Comparison of ENCODE assay signal across 23 cellular contexts in genomic region chr21:46410516-46410915, GRCh38.
"Had no signal": no experiment of that assay in that cellular context is flagged by ENCODE, and none has a peak within 500 bp of the region (broad histone marks: within the 10 kb centered on the region; RNA-seq: fewer than 3 reads in every experiment).

No MANE protein-coding gene starts in this region.

- DNase-seq: activated CD4-positive, alpha-beta memory T cell treated with anti-CD3 and anti-CD28 coated beads for 36 hours; activated CD4-positive, alpha-beta T cell treated with anti-CD3 and anti-CD28 coated beads for 4 hours; activated CD4-positive, CD25-positive, alpha-beta regulatory T cell; activated effector memory CD4-positive, alpha-beta T cell treated with Interleukin-2 at 50 U/mL for 16 hours; activated naive CD4-positive, alpha-beta T cell treated with anti-CD3 and anti-CD28 coated beads, Interleukin-2, amount 50 U/mL, for 16 hours; activated naive CD8-positive, alpha-beta T cell treated with anti-CD3 and anti-CD28 coated beads, Interleukin-2, amount 50 U/mL, for 24 hours; activated T-cell treated with anti-CD3 and anti-CD28 coated beads, Interleukin-2, amount 50 U/mL, for 72 hours; dermis blood vessel endothelial cell; effector CD8-positive, alpha-beta T cell; hypothalamus; small intestine; stimulated activated CD4-positive, alpha-beta T cell treated with anti-CD3 and anti-CD28 coated beads, Interleukin-2, amount 100 ng/mL, for 24 hours; stimulated activated naive CD8-positive, alpha-beta T cell treated with anti-CD3 and anti-CD28 coated beads, Interleukin-15, amount 100 ng/mL, for 72 hours; SW 1271; T-helper 17 cell; tibial artery had no signal

- H3K27me3 Mint-ChIP-seq: activated CD4-positive, alpha-beta memory T cell treated with anti-CD3 and anti-CD28 coated beads for 36 hours; activated naive CD8-positive, alpha-beta T cell treated with anti-CD3 and anti-CD28 coated beads, Interleukin-2, amount 50 U/mL, for 24 hours; naive thymus-derived CD8-positive, alpha-beta T cell; stimulated activated naive CD8-positive, alpha-beta T cell treated with anti-CD3 and anti-CD28 coated beads, Interleukin-15, amount 100 ng/mL, for 72 hours; T-helper 17 cell had no signal

- H3K4me3 Mint-ChIP-seq: activated CD4-positive, alpha-beta memory T cell treated with anti-CD3 and anti-CD28 coated beads for 36 hours; activated naive CD8-positive, alpha-beta T cell treated with anti-CD3 and anti-CD28 coated beads, Interleukin-2, amount 50 U/mL, for 24 hours; activated T-cell treated with anti-CD3 and anti-CD28 coated beads, Interleukin-2, amount 50 U/mL, for 72 hours; mesothelial cell of epicardium; naive thymus-derived CD8-positive, alpha-beta T cell; stimulated activated effector memory CD8-positive, alpha-beta T cell treated with anti-CD3 and anti-CD28 coated beads, Interleukin-12 subunit alpha, Interleukin-12 subunit beta, amount 100 ng/mL, for 72 hours; stimulated activated naive CD8-positive, alpha-beta T cell treated with anti-CD3 and anti-CD28 coated beads, Interleukin-15, amount 100 ng/mL, for 72 hours had no signal

- H3K4me1 Mint-ChIP-seq: activated naive CD8-positive, alpha-beta T cell treated with anti-CD3 and anti-CD28 coated beads, Interleukin-2, amount 50 U/mL, for 24 hours; stimulated activated naive CD8-positive, alpha-beta T cell treated with anti-CD3 and anti-CD28 coated beads, Interleukin-15, amount 100 ng/mL, for 72 hours had no signal

- H3K4me3 ChIP-seq: esophagus muscularis mucosa, pancreas, tibial artery had no signal

- H3K9me3 ChIP-seq: esophagus muscularis mucosa, pancreas, tibial artery had no signal

- H3K27me3 ChIP-seq: esophagus muscularis mucosa, pancreas, tibial artery had no signal

- H3K36me3 ChIP-seq: pancreas had no signal

- H3K9me3 Mint-ChIP-seq: activated CD4-positive, alpha-beta memory T cell treated with anti-CD3 and anti-CD28 coated beads for 36 hours; activated naive CD8-positive, alpha-beta T cell treated with anti-CD3 and anti-CD28 coated beads, Interleukin-2, amount 50 U/mL, for 24 hours; activated T-cell treated with anti-CD3 and anti-CD28 coated beads, Interleukin-2, amount 50 U/mL, for 72 hours; naive thymus-derived CD8-positive, alpha-beta T cell; stimulated activated effector memory CD8-positive, alpha-beta T cell treated with anti-CD3 and anti-CD28 coated beads, Interleukin-12 subunit alpha, Interleukin-12 subunit beta, amount 100 ng/mL, for 72 hours; stimulated activated naive CD8-positive, alpha-beta T cell treated with anti-CD3 and anti-CD28 coated beads, Interleukin-15, amount 100 ng/mL, for 72 hours had no signal

- H3K27ac Mint-ChIP-seq: activated CD4-positive, alpha-beta memory T cell treated with anti-CD3 and anti-CD28 coated beads for 36 hours; activated naive CD8-positive, alpha-beta T cell treated with anti-CD3 and anti-CD28 coated beads, Interleukin-2, amount 50 U/mL, for 24 hours; activated T-cell treated with anti-CD3 and anti-CD28 coated beads, Interleukin-2, amount 50 U/mL, for 72 hours; mesothelial cell of epicardium; stimulated activated effector memory CD8-positive, alpha-beta T cell treated with anti-CD3 and anti-CD28 coated beads, Interleukin-12 subunit alpha, Interleukin-12 subunit beta, amount 100 ng/mL, for 72 hours; T-helper 17 cell had no signal

- H3K4me1 ChIP-seq: esophagus muscularis mucosa, pancreas, tibial artery had no signal

- H3K27ac ChIP-seq: esophagus muscularis mucosa, pancreas, tibial artery had no signal

- ATAC-seq: activated naive CD8-positive, alpha-beta T cell treated with anti-CD3 and anti-CD28 coated beads, Interleukin-2, amount 50 U/mL, for 24 hours; activated T-cell treated with anti-CD3 and anti-CD28 coated beads, Interleukin-2, amount 50 U/mL, for 72 hours; left lobe of liver; naive thymus-derived CD8-positive, alpha-beta T cell; pancreas; sciatic nerve; stimulated activated naive CD8-positive, alpha-beta T cell treated with anti-CD3 and anti-CD28 coated beads, Interleukin-15, amount 100 ng/mL, for 72 hours; T-helper 17 cell had no signal
